Comparison of ENCODE assay signal across 40 cellular contexts in genomic region chr14:37569729-37570128, GRCh38. TPM values are rescaled to one million over a fixed set of nuclear protein-coding genes. Genes with fewer than 3 reads are reported as not detected.
"Had no signal": no experiment of that assay in that cellular context is flagged by ENCODE, and none has a peak within 500 bp of the region (broad histone marks: within the 10 kb centered on the region; RNA-seq: fewer than 3 reads in every experiment).

No MANE protein-coding gene starts in this region.

- H3K9me3 Mint-ChIP-seq: activated CD4-positive, alpha-beta memory T cell treated with anti-CD3 and anti-CD28 coated beads for 36 hours; activated CD4-positive, alpha-beta T cell treated with anti-CD3 and anti-CD28 coated beads, Interleukin-2, amount 10 ng/mL, durations not matched to agents 24 days and 14 days; activated naive CD4-positive, alpha-beta T cell treated with anti-CD3 and anti-CD28 coated beads for 36 hours; activated naive CD4-positive, alpha-beta T cell treated with anti-CD3 and anti-CD28 coated beads, Interleukin-2, amount 50 U/mL, for 24 hours; activated T-helper 1 cell treated with anti-CD3 and anti-CD28 coated beads, Interleukin-12 subunit alpha, Interleukin-12 subunit beta, Interleukin-2, Interleukin-4 antibody, amounts not matched to agents 30 ng/mL and 10 ng/mL and 1 ng/mL, durations not matched to agents 14 hours and 24 hours and 36 hours; activated T-helper 2 cell treated with anti-CD3 and anti-CD28 coated beads, Interferon-gamma antibody, Interleukin-2, Interleukin-4, amounts not matched to agents 10 μg/mL and 5 μg/mL and 100 μg/mL, durations not matched to agents 14 hours and 24 hours and 36 hours; T-helper 2 cell treated with Interferon-gamma antibody and Interleukin-4, amounts not matched to agents 5 μg/mL and 100 μg/mL, for 36 hours had no signal

- H3K36me3 ChIP-seq: adrenal gland, cardiac muscle cell, colonic mucosa, esophagus squamous epithelium, gastroesophageal sphincter had no signal

- H3K27me3 Mint-ChIP-seq: activated CD4-positive, alpha-beta T cell treated with anti-CD3 and anti-CD28 coated beads, Interleukin-2, amount 10 ng/mL, durations not matched to agents 24 days and 14 days; activated CD8-positive, alpha-beta memory T cell treated with anti-CD3 and anti-CD28 coated beads, Interleukin-2, amount 10 ng/mL, durations not matched to agents 7 days and 5 days; T-helper 17 cell had no signal

- H3K27ac Mint-ChIP-seq: activated CD4-positive, alpha-beta memory T cell treated with anti-CD3 and anti-CD28 coated beads for 36 hours; activated CD4-positive, alpha-beta T cell treated with anti-CD3 and anti-CD28 coated beads for 36 hours; activated CD4-positive, alpha-beta T cell treated with anti-CD3 and anti-CD28 coated beads, Interleukin-2, amount 10 ng/mL, durations not matched to agents 24 days and 14 days; activated CD8-positive, alpha-beta memory T cell treated with anti-CD3 and anti-CD28 coated beads, Interleukin-2, amount 10 ng/mL, durations not matched to agents 7 days and 5 days; activated CD8-positive, alpha-beta T cell treated with anti-CD3 and anti-CD28 coated beads, Interleukin-2, amount 10 ng/mL, durations not matched to agents 7 days and 5 days; activated naive CD4-positive, alpha-beta T cell treated with anti-CD3 and anti-CD28 coated beads for 36 hours; activated naive CD4-positive, alpha-beta T cell treated with anti-CD3 and anti-CD28 coated beads, Interleukin-2, amount 50 U/mL, for 24 hours; activated naive CD8-positive, alpha-beta T cell treated with anti-CD3 and anti-CD28 coated beads for 36 hours; activated naive CD8-positive, alpha-beta T cell treated with anti-CD3 and anti-CD28 coated beads, Interleukin-2, amount 50 U/mL, for 24 hours; activated T-helper 1 cell treated with anti-CD3 and anti-CD28 coated beads, Interleukin-12 subunit alpha, Interleukin-12 subunit beta, Interleukin-2, Interleukin-4 antibody, amounts not matched to agents 30 ng/mL and 10 ng/mL and 1 ng/mL, durations not matched to agents 14 hours and 24 hours and 36 hours; activated T-helper 2 cell treated with anti-CD3 and anti-CD28 coated beads, Interferon-gamma antibody, Interleukin-2, Interleukin-4, amounts not matched to agents 10 μg/mL and 5 μg/mL and 100 μg/mL, durations not matched to agents 14 hours and 24 hours and 36 hours; T-helper 17 cell; T-helper 2 cell treated with Interferon-gamma antibody and Interleukin-4, amounts not matched to agents 5 μg/mL and 100 μg/mL, for 36 hours had no signal

- H3K27me3 ChIP-seq: adrenal gland, body of pancreas, colonic mucosa, esophagus squamous epithelium had no signal

- H3K4me1 Mint-ChIP-seq: activated CD4-positive, alpha-beta T cell treated with anti-CD3 and anti-CD28 coated beads for 36 hours; activated CD4-positive, alpha-beta T cell treated with anti-CD3 and anti-CD28 coated beads, Interleukin-2, amount 10 ng/mL, durations not matched to agents 24 days and 14 days; activated CD8-positive, alpha-beta memory T cell treated with anti-CD3 and anti-CD28 coated beads, Interleukin-2, amount 10 ng/mL, durations not matched to agents 7 days and 5 days; activated naive CD4-positive, alpha-beta T cell treated with anti-CD3 and anti-CD28 coated beads, Interleukin-2, amount 50 U/mL, for 24 hours; activated naive CD8-positive, alpha-beta T cell treated with anti-CD3 and anti-CD28 coated beads for 36 hours; activated naive CD8-positive, alpha-beta T cell treated with anti-CD3 and anti-CD28 coated beads, Interleukin-2, amount 50 U/mL, for 24 hours; T-helper 17 cell had no signal

- FAIRE-seq: endometrium, endothelial cell of umbilical vein had no signal

- DNase-seq: activated CD4-positive, alpha-beta memory T cell treated with anti-CD3 and anti-CD28 coated beads for 36 hours; activated CD4-positive, alpha-beta T cell treated with anti-CD3 and anti-CD28 coated beads for 36 hours; activated CD4-positive, alpha-beta T cell treated with anti-CD3 and anti-CD28 coated beads, Interleukin-2, amount 10 ng/mL, durations not matched to agents 24 days and 14 days; activated CD4-positive, CD25-positive, alpha-beta regulatory T cell; activated CD4-positive, CD25-positive, alpha-beta regulatory T cell treated with anti-CD3 and anti-CD28 coated beads, Interleukin-2, amount 50 U/mL, for 72 hours; activated CD8-positive, alpha-beta memory T cell treated with anti-CD3 and anti-CD28 coated beads, Interleukin-2, amount 10 ng/mL, durations not matched to agents 7 days and 5 days; activated CD8-positive, alpha-beta memory T cell treated with anti-CD3 and anti-CD28 coated beads, Interleukin-2, amount 50 U/mL, for 4 hours; activated CD8-positive, alpha-beta T cell treated with anti-CD3 and anti-CD28 coated beads, Interleukin-2, amount 10 ng/mL, durations not matched to agents 7 days and 5 days; activated effector memory CD4-positive, alpha-beta T cell treated with anti-CD3 and anti-CD28 coated beads, Interleukin-2, amount 50 U/mL, for 16 hours; activated naive CD4-positive, alpha-beta T cell treated with anti-CD3 and anti-CD28 coated beads for 36 hours; activated naive CD8-positive, alpha-beta T cell treated with anti-CD3 and anti-CD28 coated beads for 36 hours; activated naive CD8-positive, alpha-beta T cell treated with anti-CD3 and anti-CD28 coated beads, Interleukin-2, amount 50 U/mL, for 24 hours; activated T-cell treated with anti-CD3 and anti-CD28 coated beads, Interleukin-2, amount 50 U/mL, for 1 hour; activated T-cell treated with anti-CD3 and anti-CD28 coated beads, Interleukin-2, amount 50 U/mL, for 48 hours; adrenal gland; amygdala; aorta; body of pancreas; central memory CD4-positive, alpha-beta T cell; cerebellar nuclear complex; colonic mucosa; effector CD8-positive, alpha-beta T cell; esophagus squamous epithelium; foreskin melanocyte; T-helper 1 cell; T-helper 17 cell; T1000 had no signal

- H3K4me3 Mint-ChIP-seq: activated CD4-positive, alpha-beta memory T cell treated with anti-CD3 and anti-CD28 coated beads for 36 hours; activated CD4-positive, alpha-beta T cell treated with anti-CD3 and anti-CD28 coated beads for 36 hours; activated CD4-positive, alpha-beta T cell treated with anti-CD3 and anti-CD28 coated beads, Interleukin-2, amount 10 ng/mL, durations not matched to agents 24 days and 14 days; activated CD8-positive, alpha-beta memory T cell treated with anti-CD3 and anti-CD28 coated beads, Interleukin-2, amount 10 ng/mL, durations not matched to agents 7 days and 5 days; activated CD8-positive, alpha-beta T cell treated with anti-CD3 and anti-CD28 coated beads, Interleukin-2, amount 10 ng/mL, durations not matched to agents 7 days and 5 days; activated naive CD4-positive, alpha-beta T cell treated with anti-CD3 and anti-CD28 coated beads for 36 hours; activated naive CD4-positive, alpha-beta T cell treated with anti-CD3 and anti-CD28 coated beads, Interleukin-2, amount 50 U/mL, for 24 hours; activated naive CD8-positive, alpha-beta T cell treated with anti-CD3 and anti-CD28 coated beads for 36 hours; activated naive CD8-positive, alpha-beta T cell treated with anti-CD3 and anti-CD28 coated beads, Interleukin-2, amount 50 U/mL, for 24 hours; activated T-helper 1 cell treated with anti-CD3 and anti-CD28 coated beads, Interleukin-12 subunit alpha, Interleukin-12 subunit beta, Interleukin-2, Interleukin-4 antibody, amounts not matched to agents 30 ng/mL and 10 ng/mL and 1 ng/mL, durations not matched to agents 14 hours and 24 hours and 36 hours; T-helper 17 cell; T-helper 2 cell treated with Interferon-gamma antibody and Interleukin-4, amounts not matched to agents 5 μg/mL and 100 μg/mL, for 36 hours had no signal

- H3K36me3 Mint-ChIP-seq: activated CD4-positive, alpha-beta memory T cell treated with anti-CD3 and anti-CD28 coated beads for 36 hours; activated CD8-positive, alpha-beta memory T cell treated with anti-CD3 and anti-CD28 coated beads, Interleukin-2, amount 10 ng/mL, durations not matched to agents 7 days and 5 days; activated naive CD4-positive, alpha-beta T cell treated with anti-CD3 and anti-CD28 coated beads, Interleukin-2, amount 50 U/mL, for 24 hours; activated naive CD8-positive, alpha-beta T cell treated with anti-CD3 and anti-CD28 coated beads for 36 hours had no signal

- H3K4me3 ChIP-seq: adrenal gland, body of pancreas, cardiac muscle cell, colonic mucosa, esophagus squamous epithelium, gastroesophageal sphincter had no signal

- H3K4me1 ChIP-seq: adrenal gland, colonic mucosa, gastroesophageal sphincter had no signal

- H3K9me3 ChIP-seq: adrenal gland, body of pancreas, colonic mucosa, esophagus squamous epithelium, gastroesophageal sphincter had no signal

- H3K27ac ChIP-seq: adrenal gland, body of pancreas, cardiac muscle cell, colonic mucosa, epithelial cell of prostate, esophagus squamous epithelium, gastroesophageal sphincter had no signal

RNA-seq across cellular contexts. Expression of gene FOXA1, which starts 25.3 kb away (rescaled TPM):
- total RNA-seq: activated CD4-positive, alpha-beta T cell treated with anti-CD3 and anti-CD28 coated beads, Interleukin-2, amount 10 ng/mL, durations not matched to agents 24 days and 14 days; activated CD8-positive, alpha-beta memory T cell treated with anti-CD3 and anti-CD28 coated beads, Interleukin-2, amount 10 ng/mL, durations not matched to agents 7 days and 5 days; activated CD8-positive, alpha-beta T cell treated with anti-CD3 and anti-CD28 coated beads, Interleukin-2, amount 10 ng/mL, durations not matched to agents 7 days and 5 days; activated naive CD4-positive, alpha-beta T cell treated with anti-CD3 and anti-CD28 coated beads for 36 hours; activated naive CD8-positive, alpha-beta T cell treated with anti-CD3 and anti-CD28 coated beads for 36 hours; aorta; cardiac muscle cell; dermis microvascular lymphatic vessel endothelial cell; endothelial cell of umbilical vein; fibroblast of villous mesenchyme; T-helper 17 cell had no signal

RNA-seq across cellular contexts. Expression of gene TTC6, which starts 25.7 kb away (rescaled TPM):
- total RNA-seq: activated CD4-positive, alpha-beta memory T cell treated with anti-CD3 and anti-CD28 coated beads for 36 hours; activated CD4-positive, alpha-beta T cell treated with anti-CD3 and anti-CD28 coated beads for 36 hours; activated CD4-positive, alpha-beta T cell treated with anti-CD3 and anti-CD28 coated beads, Interleukin-2, amount 10 ng/mL, durations not matched to agents 24 days and 14 days; activated CD8-positive, alpha-beta memory T cell treated with anti-CD3 and anti-CD28 coated beads for 36 hours; activated CD8-positive, alpha-beta memory T cell treated with anti-CD3 and anti-CD28 coated beads, Interleukin-2, amount 10 ng/mL, durations not matched to agents 7 days and 5 days; activated CD8-positive, alpha-beta T cell treated with anti-CD3 and anti-CD28 coated beads, Interleukin-2, amount 10 ng/mL, durations not matched to agents 7 days and 5 days; activated naive CD4-positive, alpha-beta T cell treated with anti-CD3 and anti-CD28 coated beads for 36 hours; activated naive CD8-positive, alpha-beta T cell treated with anti-CD3 and anti-CD28 coated beads for 36 hours; activated T-helper 1 cell treated with anti-CD3 and anti-CD28 coated beads, Interleukin-12 subunit alpha, Interleukin-12 subunit beta, Interleukin-2, Interleukin-4 antibody, amounts not matched to agents 30 ng/mL and 10 ng/mL and 1 ng/mL, durations not matched to agents 14 hours and 24 hours and 36 hours; activated T-helper 2 cell treated with anti-CD3 and anti-CD28 coated beads, Interferon-gamma antibody, Interleukin-2, Interleukin-4, amounts not matched to agents 10 μg/mL and 5 μg/mL and 100 μg/mL, durations not matched to agents 14 hours and 24 hours and 36 hours; adrenal gland; aorta; body of pancreas; cardiac muscle cell; T-helper 17 cell had no signal
- polyA plus RNA-seq: adrenal gland, aorta, cardiac muscle cell, endothelial cell of umbilical vein, fibroblast of lung had no signal
